In the genomic region with DNA sequence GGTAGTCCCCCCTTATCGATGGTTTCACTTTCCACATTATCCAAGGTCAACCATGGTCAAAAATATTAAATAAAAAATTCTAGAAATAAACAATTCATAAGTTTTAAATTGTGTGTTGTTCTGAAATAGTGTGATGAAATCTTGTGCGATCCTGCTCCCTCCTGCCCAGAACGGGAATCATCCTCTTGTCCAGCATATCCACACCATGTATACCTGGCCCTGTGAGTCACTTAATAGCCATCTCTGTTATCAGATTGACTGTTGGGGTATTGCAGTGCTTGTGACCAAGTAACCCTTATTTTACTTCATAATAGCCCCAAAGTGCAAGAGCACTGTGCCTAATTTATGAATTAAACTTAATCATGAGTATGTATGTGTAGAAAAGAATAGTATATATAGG, we compare ENCODE assay signal across 23 cellular contexts.
"Had no signal": no experiment of that assay in that cellular context is flagged by ENCODE, and none has a peak within 500 bp of the region (broad histone marks: within the 10 kb centered on the region; RNA-seq: fewer than 3 reads in every experiment).

No MANE protein-coding gene starts in this region.

- H3K27me3 Mint-ChIP-seq: activated B cell treated with CpG ODN at 0.5 μM for 24 hours; memory B cell; natural killer cell treated with Interleukin-12 subunit alpha and Interleukin-12 subunit beta and Interleukin-15 and Interleukin-18, amount 100 ng/mL, for 72 hours; stimulated activated naive B cell treated with anti-CD40 and anti-IgM and Interleukin-4, amounts not matched to agents 10 μg/mL and 1 μg/mL and 100 μg/mL, for 72 hours had no signal

- H3K4me2 ChIP-seq: hepatocyte had no signal

- H2AFZ ChIP-seq: hepatocyte had no signal

- H3K27ac Mint-ChIP-seq: activated B cell treated with CpG ODN at 0.5 μM for 24 hours; activated CD4-positive, alpha-beta T cell treated with anti-CD3 and anti-CD28 coated beads for 36 hours; activated naive CD8-positive, alpha-beta T cell; activated T-helper 2 cell treated with anti-CD3 and anti-CD28 coated beads, Interferon-gamma antibody, Interleukin-2, Interleukin-4, amounts not matched to agents 10 μg/mL and 5 μg/mL and 100 μg/mL, durations not matched to agents 14 hours and 24 hours and 36 hours; memory B cell; natural killer cell treated with Interleukin-12 subunit alpha and Interleukin-12 subunit beta and Interleukin-15 and Interleukin-18, amount 100 ng/mL, for 72 hours; stimulated activated naive B cell treated with anti-CD40 and anti-IgM and Interleukin-4, amounts not matched to agents 10 μg/mL and 1 μg/mL and 100 μg/mL, for 72 hours had no signal

- H3K27me3 ChIP-seq: adrenal gland, hepatocyte, ovary, transverse colon, uterus had no signal

- H3K36me3 Mint-ChIP-seq: activated naive CD8-positive, alpha-beta T cell; natural killer cell treated with Interleukin-12 subunit alpha and Interleukin-12 subunit beta and Interleukin-15 and Interleukin-18, amount 100 ng/mL, for 72 hours had no signal

- ATAC-seq: activated CD4-positive, alpha-beta T cell treated with anti-CD3 and anti-CD28 coated beads for 36 hours; activated T-cell treated with anti-CD3 and anti-CD28 coated beads, Interleukin-2, amount 50 U/mL, for 4 hours; natural killer cell treated with Interleukin-12 subunit alpha and Interleukin-12 subunit beta and Interleukin-15 and Interleukin-18, amount 100 ng/mL, for 72 hours; stimulated activated naive B cell treated with anti-CD40 and anti-IgM and Interleukin-4, amounts not matched to agents 10 μg/mL and 1 μg/mL and 100 μg/mL, for 72 hours had no signal

- H3K79me2 ChIP-seq: hepatocyte had no signal

- H3K4me1 Mint-ChIP-seq: activated B cell treated with CpG ODN at 0.5 μM for 24 hours; activated CD4-positive, alpha-beta T cell treated with anti-CD3 and anti-CD28 coated beads for 36 hours; memory B cell; stimulated activated naive B cell treated with anti-CD40 and anti-IgM and Interleukin-4, amounts not matched to agents 10 μg/mL and 1 μg/mL and 100 μg/mL, for 72 hours had no signal

- H3K27ac ChIP-seq: adrenal gland, ovary, prostate gland, uterus had no signal

- DNase-seq: activated B cell treated with CpG ODN at 0.5 μM for 24 hours; activated CD4-positive, alpha-beta T cell treated with anti-CD3 and anti-CD28 coated beads for 36 hours; activated CD4-positive, alpha-beta T cell treated with anti-CD3 and anti-CD28 coated beads, Interleukin-2, amount 50 U/mL, for 48 hours; activated CD8-positive, alpha-beta memory T cell treated with anti-CD3 and anti-CD28 coated beads, Interleukin-2, amount 50 U/mL, for 48 hours; activated naive CD4-positive, alpha-beta T cell; activated T-cell treated with anti-CD3 and anti-CD28 coated beads, Interleukin-2, amount 50 U/mL, for 4 hours; adrenal gland; cerebellar nuclear complex; glutamatergic neuron; ovary; stimulated activated CD4-positive, alpha-beta T cell treated with anti-CD3 and anti-CD28 coated beads, Interleukin-2, amount 100 ng/mL, for 48 hours; stimulated activated CD8-positive, alpha-beta memory T cell treated with anti-CD3 and anti-CD28 coated beads, Interleukin-4, amount 100 ng/mL, for 48 hours; stimulated activated naive B cell treated with anti-CD40 and anti-IgM and Interleukin-4, amounts not matched to agents 10 μg/mL and 1 μg/mL and 100 μg/mL, for 72 hours; T-helper 9 cell; transverse colon; uterus had no signal

- H3K9me3 ChIP-seq: adrenal gland, ovary, prostate gland, uterus had no signal

- H3K4me1 ChIP-seq: adrenal gland, prostate gland, uterus had no signal

- H3K36me3 ChIP-seq: adrenal gland, ovary, prostate gland, transverse colon, uterus had no signal

- H3K9me3 Mint-ChIP-seq: activated B cell treated with CpG ODN at 0.5 μM for 24 hours; activated T-cell treated with anti-CD3 and anti-CD28 coated beads, Interleukin-2, amount 50 U/mL, for 4 hours; activated T-helper 2 cell treated with anti-CD3 and anti-CD28 coated beads, Interferon-gamma antibody, Interleukin-2, Interleukin-4, amounts not matched to agents 10 μg/mL and 5 μg/mL and 100 μg/mL, durations not matched to agents 14 hours and 24 hours and 36 hours; natural killer cell treated with Interleukin-12 subunit alpha and Interleukin-12 subunit beta and Interleukin-15 and Interleukin-18, amount 100 ng/mL, for 72 hours; stimulated activated naive B cell treated with anti-CD40 and anti-IgM and Interleukin-4, amounts not matched to agents 10 μg/mL and 1 μg/mL and 100 μg/mL, for 72 hours had no signal

- H3K4me3 ChIP-seq: adrenal gland, hepatocyte, ovary, prostate gland, transverse colon, uterus had no signal

- FAIRE-seq: frontal cortex had no signal

- H3K4me3 Mint-ChIP-seq: activated B cell treated with CpG ODN at 0.5 μM for 24 hours; activated CD4-positive, alpha-beta T cell treated with anti-CD3 and anti-CD28 coated beads for 36 hours; activated naive CD8-positive, alpha-beta T cell; activated T-cell treated with anti-CD3 and anti-CD28 coated beads, Interleukin-2, amount 50 U/mL, for 4 hours; memory B cell; natural killer cell treated with Interleukin-12 subunit alpha and Interleukin-12 subunit beta and Interleukin-15 and Interleukin-18, amount 100 ng/mL, for 72 hours; stimulated activated naive B cell treated with anti-CD40 and anti-IgM and Interleukin-4, amounts not matched to agents 10 μg/mL and 1 μg/mL and 100 μg/mL, for 72 hours had no signal
